In the genomic region with DNA sequence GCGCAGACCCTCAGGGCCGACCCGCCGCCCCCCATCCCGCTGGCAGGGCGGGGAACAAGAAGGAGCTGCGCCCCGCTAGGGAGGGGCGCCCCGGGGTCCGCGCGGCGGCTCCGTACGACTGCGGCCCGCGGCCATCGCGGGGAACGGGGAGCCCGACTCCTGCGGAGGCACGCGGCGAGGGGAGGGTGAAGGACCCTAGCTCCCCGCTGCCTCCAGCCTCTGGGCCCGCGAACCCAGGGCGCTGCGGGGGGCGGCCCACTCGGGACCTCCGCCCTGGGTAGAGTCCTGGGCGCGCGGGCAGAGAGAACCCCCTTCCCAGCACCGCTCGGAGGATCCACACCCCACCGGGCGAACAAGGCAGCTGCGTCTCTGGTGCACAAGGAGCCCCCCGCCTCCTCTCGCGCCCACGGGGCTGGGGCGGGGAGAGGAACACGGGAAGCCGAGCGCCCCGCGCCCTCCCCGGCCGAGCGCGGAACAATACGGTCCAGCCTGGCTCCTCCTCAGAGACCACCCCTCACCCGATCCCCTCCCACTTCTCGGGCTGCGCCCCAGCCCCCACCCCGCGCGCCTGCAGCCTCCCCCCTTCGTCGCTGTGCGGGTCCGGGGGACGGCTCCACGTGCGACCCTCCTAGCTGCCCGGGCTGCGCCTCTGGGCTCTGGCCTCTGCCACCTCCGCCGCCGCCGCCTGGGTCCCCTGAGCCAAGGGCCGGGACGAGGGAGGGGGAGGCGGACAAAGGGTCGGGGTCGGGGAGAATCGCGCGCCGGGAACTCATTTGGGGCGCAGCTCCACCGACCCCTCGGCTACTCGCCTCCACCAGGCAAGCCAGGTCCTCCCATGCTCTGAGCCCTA, we compare ENCODE assay signal across 1 cellular context.
A peak's percentile ranks its signal among the peaks of the same experiment; 100 is the strongest.
TF ChIP-seq lines count a peak whose summit lies in the region.

A gene with protein sequence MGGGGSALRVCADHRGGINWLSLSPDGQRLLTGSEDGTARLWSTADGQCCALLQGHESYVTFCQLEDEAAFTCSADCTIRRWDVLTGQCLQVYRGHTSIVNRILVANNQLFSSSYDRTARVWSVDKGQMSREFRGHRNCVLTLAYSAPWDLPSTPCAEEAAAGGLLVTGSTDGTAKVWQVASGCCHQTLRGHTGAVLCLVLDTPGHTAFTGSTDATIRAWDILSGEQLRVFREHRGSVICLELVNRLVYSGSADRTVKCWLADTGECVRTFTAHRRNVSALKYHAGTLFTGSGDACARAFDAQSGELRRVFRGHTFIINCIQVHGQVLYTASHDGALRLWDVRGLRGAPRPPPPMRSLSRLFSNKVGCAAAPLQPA (minus strand): TSS at position 484 of the 850 bp plus-strand sequence. CDS start 449 bp downstream, at position 35.

TF ChIP-seq in WTC11, 78 proteins besides CTCF, POLR2A, EP300 and RAD21 (continued from another document):
- no peak for TF ChIP-seq ZNF512 (CRISPR knock-in tag; IDR thresholded peaks at IDR 0.05; ENCODE audit: borderline replicate concordance)
- TF ChIP-seq TEAD4 (CRISPR knock-in tag; IDR thresholded peaks at IDR 0.05), result 0 out of 2 replicates have a peak, but pooled peaks have one; percentile 45
- no peak for TF ChIP-seq GTF2I (CRISPR knock-in tag; conservative IDR thresholded peaks at IDR 0.05)
- TF ChIP-seq, protein P1, sequence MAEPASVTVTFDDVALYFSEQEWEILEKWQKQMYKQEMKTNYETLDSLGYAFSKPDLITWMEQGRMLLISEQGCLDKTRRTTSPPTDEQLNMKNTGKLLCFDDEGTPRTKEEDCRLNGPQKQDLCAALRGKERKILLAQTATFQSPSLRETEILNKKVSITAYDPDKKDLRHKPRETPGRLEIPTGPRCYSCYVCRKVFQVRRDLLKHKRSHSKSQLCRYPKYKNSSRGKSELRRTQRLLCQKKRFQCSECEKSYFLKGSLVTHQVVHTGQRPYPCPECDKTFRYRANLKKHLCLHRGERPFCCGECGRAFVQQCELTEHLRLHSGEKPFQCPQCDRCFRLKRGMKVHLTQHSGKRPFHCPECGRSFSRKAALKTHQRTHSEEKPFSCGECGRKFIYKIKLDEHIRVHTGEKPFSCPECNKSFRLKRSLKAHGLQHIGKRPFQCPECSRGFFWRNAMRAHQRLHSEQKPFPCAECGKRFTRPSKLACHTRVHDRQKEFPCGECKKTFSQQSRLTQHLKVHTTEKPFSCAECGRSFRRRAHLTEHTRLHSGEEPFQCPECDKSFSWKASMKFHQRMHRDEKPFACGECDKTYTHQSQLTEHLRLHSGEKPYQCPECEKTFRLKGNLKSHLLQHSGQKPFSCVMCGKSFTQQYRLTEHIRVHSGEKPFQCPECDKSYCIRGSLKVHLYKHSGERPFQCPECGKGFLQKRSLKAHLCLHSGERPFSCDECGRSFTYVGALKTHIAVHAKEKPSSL (CRISPR knock-in tag; conservative IDR thresholded peaks at IDR 0.05), result no peak
- TF ChIP-seq PREB (CRISPR knock-in tag; IDR thresholded peaks at IDR 0.05; ENCODE audit: borderline replicate concordance), result no peak
- peak; percentile 35; the same call in 1 of the 2 replicates for TF ChIP-seq MAX (CRISPR knock-in tag; IDR thresholded peaks at IDR 0.05)
